In genomic region chr1:53295295-53295694, GRCh38 we compare ENCODE assay signal across 16 cellular contexts. TPM values are rescaled to one million over a fixed set of nuclear protein-coding genes. Genes with fewer than 3 reads are reported as not detected.
DNase-seq lines count a peak whose midpoint lies in the region; ATAC-seq, FAIRE-seq and TF ChIP-seq lines count a peak whose summit lies in the region.
"Had no signal": no experiment of that assay in that cellular context is flagged by ENCODE, and none has a peak within 500 bp of the region (broad histone marks: within the 10 kb centered on the region; RNA-seq: fewer than 3 reads in every experiment).

No MANE protein-coding gene starts in this region.

- no peak for TF ChIP-seq CTCF in astrocyte (IDR thresholded peaks at IDR 0.05; ENCODE audit: insufficient read depth, low read depth, low read length)
- TF ChIP-seq CTCF in natural killer cell (IDR thresholded peaks at IDR 0.05), result no peak
- TF ChIP-seq CTCF in type B pancreatic cell (conservative IDR thresholded peaks at IDR 0.05), result no peak
- TF ChIP-seq CTCF in A673 (conservative IDR thresholded peaks at IDR 0.05; ENCODE audit: low read depth, low read length), result no peak

- no peak for FAIRE-seq in astrocyte (lab: Jason Lieb, UNC)

- H3K27me3 ChIP-seq in astrocyte (ENCODE audit: insufficient read depth, low read length), result no peaks in the 10 kb centered on the region
- no peaks in the 10 kb centered on the region for H3K27me3 ChIP-seq in A673 (replicated peaks; ENCODE audit: insufficient read depth, low read depth, low read length, poor library complexity)
- H3K27me3 ChIP-seq: gastrocnemius medialis, MG63, upper lobe of right lung had no signal

- intact Hi-C loops in natural killer cell (cut with micrococcal nuclease), result no loop called here
- intact Hi-C loops in A673 (cut with micrococcal nuclease; ENCODE audit: unreplicated experiment), result no loop called here

- H3K4me1 ChIP-seq in astrocyte (ENCODE audit: insufficient read depth, low read length) (peaks cover 22% of the 10 kb centered on the region), A673 (ENCODE audit: insufficient read depth, low read length, poor library complexity, severe bottlenecking) (no peaks in the 10 kb centered on the region)

- no peak for ATAC-seq in activated naive CD8-positive, alpha-beta T cell treated with anti-CD3 and anti-CD28 coated beads, Interleukin-2, amount 10 ng/mL, durations not matched to agents 7 days and 5 days (ENCODE audit: low read depth)
- no peak for ATAC-seq in activated naive CD8-positive, alpha-beta T cell treated with anti-CD3 and anti-CD28 coated beads, Interleukin-2, amount 50 U/mL, for 24 hours
- ATAC-seq in natural killer cell, result no peak
- ATAC-seq: gastrocnemius medialis had no signal

- CTCF ChIA-PET in A673 (lab: Charles Lee), result no interaction called here

- no peak overlapping the region for H3K9ac ChIP-seq in astrocyte (ENCODE audit: low read length)

- peaks cover 62% of the 10 kb centered on the region for H4K20me1 ChIP-seq in astrocyte (ENCODE audit: insufficient read depth, low read length)

- H3K4me3 Mint-ChIP-seq in activated naive CD8-positive, alpha-beta T cell treated with anti-CD3 and anti-CD28 coated beads, Interleukin-2, amount 10 ng/mL, durations not matched to agents 7 days and 5 days, result no peak overlapping the region
- H3K4me3 Mint-ChIP-seq in activated naive CD8-positive, alpha-beta T cell treated with anti-CD3 and anti-CD28 coated beads, Interleukin-2, amount 50 U/mL, for 24 hours, result no peak overlapping the region
- no peak overlapping the region for H3K4me3 Mint-ChIP-seq in astrocyte (ENCODE audit: unreplicated experiment)
- H3K4me3 Mint-ChIP-seq in natural killer cell, result no peak overlapping the region
- no peak overlapping the region for H3K4me3 Mint-ChIP-seq in type B pancreatic cell
- H3K4me3 Mint-ChIP-seq: CD8-positive, alpha-beta T cell; mesothelial cell of epicardium had no signal

- no TSS peak for BruUV-seq in A673 (replicated peaks; lab: Mats Ljungman, UMichigan)

- peaks cover 1% of the 10 kb centered on the region for H3K36me3 Mint-ChIP-seq in activated naive CD8-positive, alpha-beta T cell treated with anti-CD3 and anti-CD28 coated beads, Interleukin-2, amount 10 ng/mL, durations not matched to agents 7 days and 5 days
- peaks cover 7% of the 10 kb centered on the region for H3K36me3 Mint-ChIP-seq in activated naive CD8-positive, alpha-beta T cell treated with anti-CD3 and anti-CD28 coated beads, Interleukin-2, amount 50 U/mL, for 24 hours (ENCODE audit: low read depth)
- H3K36me3 Mint-ChIP-seq in astrocyte (ENCODE audit: low read depth, unreplicated experiment), result peaks cover 3% of the 10 kb centered on the region
- H3K36me3 Mint-ChIP-seq in natural killer cell, result no peaks in the 10 kb centered on the region
- H3K36me3 Mint-ChIP-seq in type B pancreatic cell, result no peaks in the 10 kb centered on the region
- H3K36me3 Mint-ChIP-seq: CD8-positive, alpha-beta T cell; mesothelial cell of epicardium had no signal

- POLR2A ChIA-PET in activated naive CD8-positive, alpha-beta T cell treated with anti-CD3 and anti-CD28 coated beads, Interleukin-2, amount 10 ng/mL, durations not matched to agents 7 days and 5 days (lab: Charles Lee), result no interaction called here
- POLR2A ChIA-PET in A673 (lab: Charles Lee; ENCODE audit: low non-redundant PET), result interaction anchor here (0.8 kb wide), 1 partner anchor 1376 kb away, joined by 6 read pairs; no protein-coding TSS in a partner anchor

- H3K79me2 ChIP-seq in astrocyte (ENCODE audit: insufficient read depth, low read length), result no peaks in the 10 kb centered on the region

- H3K36me3 ChIP-seq in astrocyte (ENCODE audit: insufficient read depth, low read length) (no peaks in the 10 kb centered on the region), A673 (ENCODE audit: insufficient read depth, low read length, poor library complexity, severe bottlenecking) (no peaks in the 10 kb centered on the region)
- H3K36me3 ChIP-seq: gastrocnemius medialis, upper lobe of right lung had no signal

- peak overlapping the region; percentile 69 for H3K27ac Mint-ChIP-seq in activated naive CD8-positive, alpha-beta T cell treated with anti-CD3 and anti-CD28 coated beads, Interleukin-2, amount 10 ng/mL, durations not matched to agents 7 days and 5 days
- H3K27ac Mint-ChIP-seq in activated naive CD8-positive, alpha-beta T cell treated with anti-CD3 and anti-CD28 coated beads, Interleukin-2, amount 50 U/mL, for 24 hours, result no peak overlapping the region
- H3K27ac Mint-ChIP-seq in astrocyte (ENCODE audit: unreplicated experiment), result no peak overlapping the region
- peak overlapping the region; percentile 68 to 69 for H3K27ac Mint-ChIP-seq in natural killer cell
- peak overlapping the region; percentile 61 for H3K27ac Mint-ChIP-seq in type B pancreatic cell

- H3K4me1 Mint-ChIP-seq in activated naive CD8-positive, alpha-beta T cell treated with anti-CD3 and anti-CD28 coated beads, Interleukin-2, amount 10 ng/mL, durations not matched to agents 7 days and 5 days, result peaks cover 31% of the 10 kb centered on the region
- peaks cover 32% of the 10 kb centered on the region for H3K4me1 Mint-ChIP-seq in activated naive CD8-positive, alpha-beta T cell treated with anti-CD3 and anti-CD28 coated beads, Interleukin-2, amount 50 U/mL, for 24 hours
- H3K4me1 Mint-ChIP-seq in astrocyte (ENCODE audit: low read depth, unreplicated experiment), result peaks cover 15% of the 10 kb centered on the region
- peaks cover 27 to 40% of the 10 kb centered on the region in 2 donors for H3K4me1 Mint-ChIP-seq in natural killer cell
- peaks cover 45% of the 10 kb centered on the region for H3K4me1 Mint-ChIP-seq in type B pancreatic cell (ENCODE audit: unreplicated experiment)

- no peak for DNase-seq in activated naive CD8-positive, alpha-beta T cell treated with anti-CD3 and anti-CD28 coated beads, Interleukin-2, amount 10 ng/mL, durations not matched to agents 7 days and 5 days
- DNase-seq in activated naive CD8-positive, alpha-beta T cell treated with anti-CD3 and anti-CD28 coated beads, Interleukin-2, amount 50 U/mL, for 24 hours, result no peak
- no peak for DNase-seq in astrocyte (ENCODE audit: low read depth)
- DNase-seq in natural killer cell, result no peak
- DNase-seq in type B pancreatic cell (ENCODE audit: extremely low spot score, unreplicated experiment), result no peak
- no peak for DNase-seq in central memory CD4-positive, alpha-beta T cell
- DNase-seq in A673 (ENCODE audit: low spot score), result no peak
- DNase-seq in HuH-7 (ENCODE audit: low spot score), result no peak
- DNase-seq: ACHN; activated effector memory CD4-positive, alpha-beta T cell treated with Interleukin-2 at 50 U/mL for 16 hours; CD8-positive, alpha-beta T cell; gastrocnemius medialis; left cardiac atrium; upper lobe of right lung had no signal

- peak overlapping the region; percentile 63 for H3K4me2 ChIP-seq in astrocyte (ENCODE audit: low read length)

- H3K27ac ChIP-seq in astrocyte (ENCODE audit: low read depth, low read length) (no peak overlapping the region), A673 (ENCODE audit: low read depth, low read length, poor library complexity, severe bottlenecking) (no peak overlapping the region)
- H3K27ac ChIP-seq: gastrocnemius medialis had no signal

- H3K27me3 Mint-ChIP-seq in activated naive CD8-positive, alpha-beta T cell treated with anti-CD3 and anti-CD28 coated beads, Interleukin-2, amount 10 ng/mL, durations not matched to agents 7 days and 5 days, result no peaks in the 10 kb centered on the region
- H3K27me3 Mint-ChIP-seq in activated naive CD8-positive, alpha-beta T cell treated with anti-CD3 and anti-CD28 coated beads, Interleukin-2, amount 50 U/mL, for 24 hours, result no peaks in the 10 kb centered on the region
- peaks cover 2% of the 10 kb centered on the region for H3K27me3 Mint-ChIP-seq in astrocyte (ENCODE audit: low read depth, unreplicated experiment)
- H3K27me3 Mint-ChIP-seq in natural killer cell (ENCODE audit: low read depth in 2 of 2), result no peaks in the 10 kb centered on the region
- no peaks in the 10 kb centered on the region for H3K27me3 Mint-ChIP-seq in type B pancreatic cell

- H2AFZ ChIP-seq in astrocyte (ENCODE audit: low read depth, low read length), result no peak overlapping the region

- H3K4me3 ChIP-seq in astrocyte (ENCODE audit: insufficient read depth, low read depth, low read length) (no peak overlapping the region), A673 (ENCODE audit: low read depth, low read length, poor library complexity, severe bottlenecking) (no peak overlapping the region)
- H3K4me3 ChIP-seq: gastrocnemius medialis, MG63, upper lobe of right lung had no signal

- H3K9me3 ChIP-seq in astrocyte (ENCODE audit: insufficient read depth, low read depth, low read length) (no peaks in the 10 kb centered on the region), A673 (ENCODE audit: low read depth, low read length, poor library complexity, severe bottlenecking) (no peaks in the 10 kb centered on the region)
- H3K9me3 ChIP-seq: gastrocnemius medialis, MG63, upper lobe of right lung had no signal

- H3K9me3 Mint-ChIP-seq in activated naive CD8-positive, alpha-beta T cell treated with anti-CD3 and anti-CD28 coated beads, Interleukin-2, amount 10 ng/mL, durations not matched to agents 7 days and 5 days, result no peaks in the 10 kb centered on the region
- no peaks in the 10 kb centered on the region for H3K9me3 Mint-ChIP-seq in activated naive CD8-positive, alpha-beta T cell treated with anti-CD3 and anti-CD28 coated beads, Interleukin-2, amount 50 U/mL, for 24 hours
- H3K9me3 Mint-ChIP-seq in astrocyte (ENCODE audit: unreplicated experiment), result no peaks in the 10 kb centered on the region
- no peaks in the 10 kb centered on the region for H3K9me3 Mint-ChIP-seq in natural killer cell
- H3K9me3 Mint-ChIP-seq in type B pancreatic cell, result no peaks in the 10 kb centered on the region
- H3K9me3 Mint-ChIP-seq: CD8-positive, alpha-beta T cell; mesothelial cell of epicardium had no signal

RNA-seq across cellular contexts. Expression of gene LRP8, which starts 32.6 kb away (rescaled TPM):
- 10 to 100 TPM; 45.0 to 54.3 TPM for total RNA-seq in activated naive CD8-positive, alpha-beta T cell treated with anti-CD3 and anti-CD28 coated beads, Interleukin-2, amount 10 ng/mL, durations not matched to agents 7 days and 5 days
- 12.8 and 13.9 TPM in 2 replicates for total RNA-seq in astrocyte
- total RNA-seq in natural killer cell, result 10 to 100 TPM; 23.2 to 27.3 (median 24.9) TPM
- 7.1 and 16.5 TPM in 2 replicates for total RNA-seq in type B pancreatic cell (ENCODE audit: low replicate concordance)
- total RNA-seq in A673 (2021), result 24.6 and 24.7 TPM in 2 replicates

RNA-seq across cellular contexts. Expression of gene MAGOH, which starts 57.0 kb away (rescaled TPM):
- 10 to 100 TPM; 67.4 to 70.4 TPM for total RNA-seq in activated naive CD8-positive, alpha-beta T cell treated with anti-CD3 and anti-CD28 coated beads, Interleukin-2, amount 10 ng/mL, durations not matched to agents 7 days and 5 days
- total RNA-seq in astrocyte, result 34.8 and 35.7 TPM in 2 replicates
- total RNA-seq in natural killer cell, result 10 to 100 TPM; 48.6 to 70.4 (median 69.2) TPM
- total RNA-seq in type B pancreatic cell (ENCODE audit: low replicate concordance), result 50.4 and 55.0 TPM in 2 replicates
- 75.1 and 76.3 TPM in 2 replicates for total RNA-seq in A673 (2021)

Comparison
In these comparisons a context has a peak if more than half of its experiments do, and no peak if none do; other contexts are left out.
1. H3K27ac Mint-ChIP-seq: peak in activated naive CD8-positive, alpha-beta T cell treated with anti-CD3 and anti-CD28 coated beads, Interleukin-2, amount 10 ng/mL, durations not matched to agents 7 days and 5 days (single experiment), natural killer cell (2 of 2) and type B pancreatic cell (single experiment); none in activated naive CD8-positive, alpha-beta T cell treated with anti-CD3 and anti-CD28 coated beads, Interleukin-2, amount 50 U/mL, for 24 hours (single experiment) and astrocyte (single experiment).